Comparison of ENCODE assay signal across 1 cellular context in genomic region chr4:98232202-98232601, GRCh38.
TF ChIP-seq lines count a peak whose summit lies in the region.

No MANE protein-coding gene starts in this region.

TF ChIP-seq in H1, 55 proteins besides CTCF, POLR2A, EP300 and RAD21:
- TF ChIP-seq CEBPB (IDR thresholded peaks at IDR 0.05; ENCODE audit: low read depth, low read length), result peak; percentile 60; the same call in 1 of the 2 replicates
- TF ChIP-seq GTF2F1 (IDR thresholded peaks at IDR 0.05; ENCODE audit: borderline replicate concordance, low read depth, low read length), result no peak
TF ChIP-seq in H1: peak in this region for 1.
